ENCODE assay signal across 1 cellular context in genomic region chr2:11863513-11864328, GRCh38.
TF ChIP-seq lines count a peak whose summit lies in the region.

No MANE protein-coding gene starts in this region.

TF ChIP-seq in HepG2, 621 proteins besides CTCF, POLR2A, EP300 and RAD21 (continued from another document and continues in another):
- TF ChIP-seq PRDM10 (CRISPR knock-in tag; IDR thresholded peaks at IDR 0.05; ENCODE audit: low read depth) = no peak
- peak; percentile 95 for TF ChIP-seq PATZ1 (CRISPR knock-in tag; IDR thresholded peaks at IDR 0.05)
- no peak for TF ChIP-seq KLF13 (CRISPR knock-in tag; IDR thresholded peaks at IDR 0.05)
- no peak for TF ChIP-seq ZNF639 (CRISPR knock-in tag; conservative IDR thresholded peaks at IDR 0.05)
- TF ChIP-seq ZNF772 (CRISPR knock-in tag; IDR thresholded peaks at IDR 0.05) = no peak
- peak; percentile 63; the same call in 1 of the 2 replicates for TF ChIP-seq KDM3A (CRISPR knock-in tag; IDR thresholded peaks at IDR 0.05; ENCODE audit: low read depth)
- peak; percentile 49; the same call in 1 of the 2 replicates for TF ChIP-seq ZFP91 (CRISPR knock-in tag; IDR thresholded peaks at IDR 0.05; ENCODE audit: borderline replicate concordance)
- TF ChIP-seq ZNF138 (CRISPR knock-in tag; IDR thresholded peaks at IDR 0.05; ENCODE audit: low read depth) = no peak
- TF ChIP-seq SRSF4 (IDR thresholded peaks at IDR 0.05; ENCODE audit: low read depth, low read length, poor library complexity, severe bottlenecking) = no peak
- peak in 1 of 2 experiments; percentile 64; a peak in 1 of 4 replicates for TF ChIP-seq KLF16 (CRISPR knock-in tag; IDR thresholded peaks at IDR 0.05)
- no peak for TF ChIP-seq ZNF337 (CRISPR knock-in tag; IDR thresholded peaks at IDR 0.05; ENCODE audit: borderline replicate concordance, low read depth)
- TF ChIP-seq CREB3 (CRISPR knock-in tag; IDR thresholded peaks at IDR 0.05) = no peak
- 0 out of 2 replicates have a peak, but pooled peaks have one; percentile 48 for TF ChIP-seq KAT8 (CRISPR knock-in tag; IDR thresholded peaks at IDR 0.05)
- no peak for TF ChIP-seq ZNF704 (CRISPR knock-in tag; IDR thresholded peaks at IDR 0.05; ENCODE audit: borderline replicate concordance)
- 0 out of 2 replicates have a peak, but pooled peaks have one; percentile 40 for TF ChIP-seq ZSCAN29 (CRISPR knock-in tag; conservative IDR thresholded peaks at IDR 0.05)
- TF ChIP-seq ZNF687 (CRISPR knock-in tag; IDR thresholded peaks at IDR 0.05) = peak; percentile 50
- TF ChIP-seq HOXA5 (CRISPR knock-in tag; IDR thresholded peaks at IDR 0.05) = no peak
- TF ChIP-seq EHMT2 (IDR thresholded peaks at IDR 0.05; ENCODE audit: borderline replicate concordance, low read depth, low read length) = no peak
- TF ChIP-seq SP5 (CRISPR knock-in tag; IDR thresholded peaks at IDR 0.05; ENCODE audit: borderline replicate concordance, low read depth) = peak; percentile 41; the same call in 1 of the 2 replicates
- 0 out of 2 replicates have a peak, but pooled peaks have one; percentile 42 for TF ChIP-seq MXD4 (CRISPR knock-in tag; IDR thresholded peaks at IDR 0.05)
- TF ChIP-seq ISX (CRISPR knock-in tag; conservative IDR thresholded peaks at IDR 0.05) = no peak
- no peak for TF ChIP-seq SOX13 (IDR thresholded peaks at IDR 0.05)
- peak in 1 of 2 experiments; percentile 50; a peak in 1 of 4 replicates for TF ChIP-seq SOX13 (CRISPR knock-in tag; conservative IDR thresholded peaks at IDR 0.05 in 1 of 2, IDR thresholded peaks at IDR 0.05 in 1 of 2)
- 0 out of 2 replicates have a peak, but pooled peaks have one; percentile 22 for TF ChIP-seq ZNF580 (CRISPR knock-in tag; IDR thresholded peaks at IDR 0.05; ENCODE audit: borderline replicate concordance, low read depth)
- peak; percentile 86 for TF ChIP-seq MAFF (IDR thresholded peaks at IDR 0.05; ENCODE audit: low read depth, low read length)
- TF ChIP-seq GABPB1 (CRISPR knock-in tag; IDR thresholded peaks at IDR 0.05) = peak; percentile 64
- 0 out of 2 replicates have a peak, but pooled peaks have one; percentile 50 for TF ChIP-seq RARA (CRISPR knock-in tag; IDR thresholded peaks at IDR 0.05)
- TF ChIP-seq ETV6 (CRISPR knock-in tag; conservative IDR thresholded peaks at IDR 0.05) = 0 out of 2 replicates have a peak, but pooled peaks have one; percentile 56
- TF ChIP-seq ZNF343 (CRISPR knock-in tag; IDR thresholded peaks at IDR 0.05) = no peak
- no peak for TF ChIP-seq SNAI1 (CRISPR knock-in tag; IDR thresholded peaks at IDR 0.05; ENCODE audit: borderline replicate concordance)
- TF ChIP-seq ATF3 (CRISPR knock-in tag; IDR thresholded peaks at IDR 0.05) = no peak
- no peak for TF ChIP-seq ELK4 (CRISPR knock-in tag; IDR thresholded peaks at IDR 0.05; ENCODE audit: borderline replicate concordance)
- no peak for TF ChIP-seq MBD4 (IDR thresholded peaks at IDR 0.05; ENCODE audit: borderline replicate concordance, low read length)
- peak; percentile 56; the same call in 1 of the 2 replicates for TF ChIP-seq MEIS1 (CRISPR knock-in tag; IDR thresholded peaks at IDR 0.05; ENCODE audit: borderline replicate concordance)
- TF ChIP-seq FOXP4 (CRISPR knock-in tag; IDR thresholded peaks at IDR 0.05) = peak; percentile 10; the same call in 1 of the 2 replicates
- TF ChIP-seq GPBP1L1 (CRISPR knock-in tag; IDR thresholded peaks at IDR 0.05) = no peak
- 0 out of 2 replicates have a peak, but pooled peaks have one; percentile 4 for TF ChIP-seq CEBPB (IDR thresholded peaks at IDR 0.05; ENCODE audit: borderline replicate concordance, low read depth, low read length)
